Comparison of ENCODE assay signal across 12 cellular contexts in genomic region chr21:40053007-40053406, GRCh38.
A peak's percentile ranks its signal among the peaks of the same experiment; 100 is the strongest.
DNase-seq lines count a peak whose midpoint lies in the region; FAIRE-seq lines count a peak whose summit lies in the region.
"Had no signal": no experiment of that assay in that cellular context is flagged by ENCODE, and none has a peak within 500 bp of the region (broad histone marks: within the 10 kb centered on the region; RNA-seq: fewer than 3 reads in every experiment).

No MANE protein-coding gene starts in this region.

- 27 to 47% methylated on average over 11 of the region's 11 CpGs for WGBS in esophagus, 2 donors

- peaks cover 0 to 3% of the 10 kb centered on the region in 2 donors for H3K9me3 ChIP-seq in esophagus (ENCODE audit: control insufficient read depth in 2 of 2, insufficient read depth in 1 of 2, low read depth in 1 of 2, low read length in 1 of 2)
- H3K9me3 ChIP-seq: neutrophil had no signal

- H3K27me3 ChIP-seq in esophagus (ENCODE audit: control insufficient read depth in 1 of 2, insufficient read depth in 2 of 2, low read length in 2 of 2), result no peaks in the 10 kb centered on the region
- H3K27me3 ChIP-seq: neutrophil had no signal

- DNase-seq in NCI-H446 (lab: John Stamatoyannopoulos, UW) (peak; percentile 16 to 50), mucosa of gallbladder (ENCODE audit: low spot score) (peak; percentile 12), ureter (ENCODE audit: low spot score) (peak; percentile 60), GM19239 (ENCODE audit: insufficient read length, low spot score) (no peak), EL (no peak)
- no peak for DNase-seq in activated effector memory CD4-positive, alpha-beta T cell treated with anti-CD3 and anti-CD28 coated beads, Interleukin-2, amount 50 U/mL, for 16 hours
- DNase-seq: activated CD4-positive, alpha-beta T cell treated with anti-CD3 and anti-CD28 coated beads for 36 hours; kidney glomerular epithelial cell; NCI-H1048 had no signal

- H3K4me1 ChIP-seq in esophagus (ENCODE audit: control insufficient read depth in 2 of 2, insufficient read depth in 2 of 2, low read length in 1 of 2), result peaks cover 0 to 2% of the 10 kb centered on the region in 2 donors

- FAIRE-seq in GM19239 (lab: Jason Lieb, UNC), result no peak
- FAIRE-seq: H1 had no signal

- no peak overlapping the region for H3K4me3 ChIP-seq in esophagus (ENCODE audit: low read depth in 1 of 2, low read length in 2 of 2)

- H3K36me3 ChIP-seq in esophagus (ENCODE audit: control insufficient read depth in 2 of 2, insufficient read depth in 2 of 2, low read length in 1 of 2), result no peaks in the 10 kb centered on the region
- H3K36me3 ChIP-seq: neutrophil had no signal

- H3K27ac ChIP-seq in esophagus (ENCODE audit: low read depth in 2 of 2, low read length in 1 of 2), result peak overlapping the region; percentile 33 to 53
- H3K27ac ChIP-seq: neutrophil had no signal

Comparison
In these comparisons a context has a peak if more than half of its experiments do, and no peak if none do; other contexts are left out.
1. DNase-seq: peak in NCI-H446 (2 of 2), mucosa of gallbladder (single experiment) and ureter (single experiment); none in GM19239 (single experiment), EL (single experiment) and activated effector memory CD4-positive, alpha-beta T cell treated with anti-CD3 and anti-CD28 coated beads, Interleukin-2, amount 50 U/mL, for 16 hours (single experiment).